ENCODE assay signal across 9 cellular contexts in the genomic region with DNA sequence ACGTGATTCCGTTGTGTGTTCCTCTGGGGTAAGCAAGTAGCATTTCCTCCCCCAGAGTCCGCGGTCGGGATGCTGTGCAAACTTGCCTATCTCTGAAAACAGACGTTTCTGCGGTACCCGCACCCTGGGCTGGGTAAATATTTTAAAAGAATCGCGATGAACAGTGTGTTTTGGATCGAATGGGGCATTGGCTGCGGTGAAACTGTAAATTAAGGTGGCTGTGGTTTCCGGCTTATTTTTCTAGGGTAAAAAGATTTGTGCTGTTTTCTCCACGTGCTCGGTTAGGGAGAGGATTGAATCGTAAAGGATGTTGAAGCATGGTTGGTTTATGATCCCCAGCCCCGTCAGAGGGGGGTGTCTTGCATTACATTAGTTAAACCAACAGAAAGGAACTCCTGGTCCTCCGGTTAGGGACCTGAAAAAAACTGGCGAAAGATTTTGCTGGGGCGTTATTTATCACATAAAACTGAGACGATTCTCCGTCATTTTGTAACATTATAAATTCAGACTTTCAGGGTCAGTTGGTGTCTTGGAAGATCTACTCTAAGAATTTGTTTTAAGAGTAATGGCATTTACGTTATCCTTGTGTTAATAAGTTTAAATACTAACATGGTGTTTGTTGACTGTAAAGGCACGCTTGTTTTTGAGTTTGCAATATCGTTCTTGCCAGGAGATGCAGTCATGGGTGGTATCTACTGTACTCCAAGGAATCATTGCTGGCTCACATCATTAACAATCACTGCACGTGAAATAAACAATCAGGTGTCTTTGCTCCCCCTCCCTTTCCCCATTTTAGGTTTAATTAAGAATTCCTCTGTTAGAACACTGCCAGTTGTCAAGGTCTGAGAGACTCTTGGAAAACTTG. TPM values are rescaled to one million over a fixed set of nuclear protein-coding genes. Genes with fewer than 3 reads are reported as not detected.
A peak's percentile ranks its signal among the peaks of the same experiment; 100 is the strongest.
DNase-seq lines count a peak whose midpoint lies in the region; TF ChIP-seq lines count a peak whose summit lies in the region.
"Had no signal": no experiment of that assay in that cellular context is flagged by ENCODE, and none has a peak within 500 bp of the region (broad histone marks: within the 10 kb centered on the region; RNA-seq: fewer than 3 reads in every experiment).

No MANE protein-coding gene starts in this region.

- H3K27me3 Mint-ChIP-seq in progenitor cell of endocrine pancreas (peaks cover 41% of the 10 kb centered on the region), CD14-positive monocyte (ENCODE audit: low read depth in 3 of 3) (peaks cover 34 to 46% (median 34%) of the 10 kb centered on the region in 3 donors)

- WGBS in esophagus muscularis mucosa: 12% methylated on average over 26 of the region's 26 CpGs

- no peaks in the 10 kb centered on the region for H3K9me3 ChIP-seq in esophagus muscularis mucosa

- TF ChIP-seq CTCF in esophagus muscularis mucosa (IDR thresholded peaks at IDR 0.05) (no peak), progenitor cell of endocrine pancreas (IDR thresholded peaks at IDR 0.05; ENCODE audit: unreplicated experiment) (no peak), CD14-positive monocyte (IDR thresholded peaks at IDR 0.05) (no peak)

- H3K4me1 Mint-ChIP-seq in progenitor cell of endocrine pancreas (ENCODE audit: low read depth) (peaks cover 31% of the 10 kb centered on the region), CD14-positive monocyte (peaks cover 17% of the 10 kb centered on the region)

- peaks cover 7 to 27% (median 24%) of the 10 kb centered on the region in 4 donors for H3K4me1 ChIP-seq in esophagus muscularis mucosa

- TF ChIP-seq EP300 in esophagus muscularis mucosa (IDR thresholded peaks at IDR 0.05): no peak

- no peak overlapping the region for H3K27ac ChIP-seq in esophagus muscularis mucosa (replicated peaks in 1 of 4)

- no peak for TF ChIP-seq POLR2A in esophagus muscularis mucosa (IDR thresholded peaks at IDR 0.05; ENCODE audit: low read depth)

- H3K27ac Mint-ChIP-seq in progenitor cell of endocrine pancreas (peak overlapping the region; percentile 66), CD14-positive monocyte (no peak overlapping the region)

- peak overlapping the region; percentile 57 to 69 (median 59) for H3K4me3 ChIP-seq in esophagus muscularis mucosa

- H3K36me3 ChIP-seq in esophagus muscularis mucosa: no peaks in the 10 kb centered on the region

- DNase-seq in activated CD8-positive, alpha-beta memory T cell treated with anti-CD3 and anti-CD28 coated beads, Interleukin-2, amount 50 U/mL, for 48 hours: peak; percentile 53
- no peak for DNase-seq in activated CD8-positive, alpha-beta memory T cell treated with anti-CD3 and anti-CD28 coated beads, Interleukin-2, amount 50 U/mL, for 4 hours
- peak; percentile 97 for DNase-seq in OCI-M1 (lab: John Stamatoyannopoulos, UW)
- no peak for DNase-seq in esophagus muscularis mucosa (ENCODE audit: extremely low spot score)
- no peak for DNase-seq in progenitor cell of endocrine pancreas (ENCODE audit: low spot score, unreplicated experiment)
- DNase-seq in activated CD4-positive, CD25-positive, alpha-beta regulatory T cell (lab: John Stamatoyannopoulos, UW): no peak
- DNase-seq in NOMO-1 (lab: John Stamatoyannopoulos, UW; ENCODE audit: unreplicated experiment in 2 of 2): no peak
- DNase-seq in CD14-positive monocyte (ENCODE audit: low spot score): no peak

- H3K36me3 Mint-ChIP-seq in progenitor cell of endocrine pancreas (ENCODE audit: insufficient read depth) (no peaks in the 10 kb centered on the region), CD14-positive monocyte (no peaks in the 10 kb centered on the region)

- H3K4me3 Mint-ChIP-seq in progenitor cell of endocrine pancreas (ENCODE audit: low read depth): peak overlapping the region; percentile 76
- peak overlapping the region in 1 of 2 donors; percentile 91 for H3K4me3 Mint-ChIP-seq in CD14-positive monocyte

- intact Hi-C loops in esophagus muscularis mucosa (cut with DNase I): no loop called here
- intact Hi-C loops in CD14-positive monocyte (cut with micrococcal nuclease): no loop called here

- peaks cover 0 to 43% (median 23%) of the 10 kb centered on the region in 4 donors for H3K27me3 ChIP-seq in esophagus muscularis mucosa

- H3K9me3 Mint-ChIP-seq in progenitor cell of endocrine pancreas (ENCODE audit: low read depth) (no peaks in the 10 kb centered on the region), CD14-positive monocyte (peaks cover 0 to 9% (median 0%) of the 10 kb centered on the region in 7 donors)

RNA-seq across cellular contexts. Expression of a gene that starts 1.4 kb away (rescaled TPM):
- total RNA-seq in esophagus muscularis mucosa: under 1 TPM; under 0.01 to 0.75 (median 0.15) TPM
- total RNA-seq in progenitor cell of endocrine pancreas: 0.22 and 0.44 TPM in 2 replicates
- not detected for polyA plus RNA-seq in CD14-positive monocyte
- total RNA-seq: activated CD8-positive, alpha-beta memory T cell treated with anti-CD3 and anti-CD28 coated beads for 36 hours had no signal

Comparison
In these comparisons a context has a peak if more than half of its experiments do, and no peak if none do; other contexts are left out.
1. DNase-seq: peak in activated CD8-positive, alpha-beta memory T cell treated with anti-CD3 and anti-CD28 coated beads, Interleukin-2, amount 50 U/mL, for 48 hours (single experiment) and OCI-M1 (single experiment); none in activated CD8-positive, alpha-beta memory T cell treated with anti-CD3 and anti-CD28 coated beads, Interleukin-2, amount 50 U/mL, for 4 hours (single experiment), esophagus muscularis mucosa (single experiment), progenitor cell of endocrine pancreas (single experiment), activated CD4-positive, CD25-positive, alpha-beta regulatory T cell (0 of 4), NOMO-1 (0 of 2) and CD14-positive monocyte (single experiment).